In the genomic region with DNA sequence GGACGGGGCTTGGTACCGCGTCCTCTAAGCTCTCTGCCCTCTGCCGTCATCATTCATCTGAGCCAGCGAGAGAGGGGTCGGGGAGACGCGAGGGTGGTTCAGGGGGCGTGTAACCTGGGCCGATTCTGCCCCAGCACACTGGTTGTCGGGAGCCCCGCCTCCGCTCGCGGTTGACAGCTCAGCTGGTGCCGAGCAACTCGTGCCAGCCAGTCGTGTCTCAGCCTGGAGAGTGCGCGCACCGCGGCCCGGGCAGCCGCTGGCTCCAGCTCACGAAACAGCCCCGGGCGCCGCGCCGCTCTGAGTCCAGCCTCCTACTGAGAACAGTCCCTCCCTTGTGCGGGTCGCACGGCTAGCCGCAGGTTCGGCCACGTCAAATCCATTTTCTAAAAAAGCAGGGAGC, we compare ENCODE assay signal across 8 cellular contexts. TPM values are rescaled to one million over a fixed set of nuclear protein-coding genes. Genes with fewer than 3 reads are reported as not detected.
A peak's percentile ranks its signal among the peaks of the same experiment; 100 is the strongest.
DNase-seq lines count a peak whose midpoint lies in the region; ATAC-seq, FAIRE-seq and TF ChIP-seq lines count a peak whose summit lies in the region.
"Not testable (repeated sequence)": the region's sequence is repeated elsewhere in the genome, so short reads cannot be mapped to it uniquely, and the experiment has no call there.

A gene (plus strand): TSS at position 209 of the 400 bp plus-strand sequence. CDS start 347 bp downstream, outside the sequence.

- H3K4me1 ChIP-seq in SK-N-SH (ENCODE audit: control insufficient read depth in 1 of 2, insufficient read depth in 2 of 2, low read depth in 1 of 2, low read length in 1 of 2); astrocyte (ENCODE audit: insufficient read depth, low read length); thymus (ENCODE audit: control insufficient read depth, insufficient read depth, low read length): not testable (repeated sequence)

- not testable (repeated sequence) for H3K4me3 ChIP-seq in SK-N-SH (ENCODE audit: low read depth in 2 of 2, low read length in 1 of 2); astrocyte (ENCODE audit: insufficient read depth, low read depth, low read length); thymus (ENCODE audit: low read length)

- H3K9me2 ChIP-seq in SK-N-SH, result not testable (repeated sequence)

- not testable (repeated sequence) for TF ChIP-seq RAD21 in SK-N-SH (IDR thresholded peaks at IDR 0.05; ENCODE audit: low read length)

- not testable (repeated sequence) for H3K27ac ChIP-seq in SK-N-SH (ENCODE audit: low read depth in 2 of 2, low read length in 1 of 2); astrocyte (ENCODE audit: low read depth, low read length); thymus (ENCODE audit: low read depth)

- peak within 1 kb of the TSS; percentile 58 for H3K4me3 Mint-ChIP-seq in activated CD8-positive, alpha-beta memory T cell treated with anti-CD3 and anti-CD28 coated beads, Interleukin-2, amount 10 ng/mL, durations not matched to agents 7 days and 5 days
- peak within 1 kb of the TSS; percentile 73 for H3K4me3 Mint-ChIP-seq in astrocyte (ENCODE audit: unreplicated experiment)
- peak within 1 kb of the TSS; percentile 71 for H3K4me3 Mint-ChIP-seq in glutamatergic neuron (ENCODE audit: unreplicated experiment)
- H3K4me3 Mint-ChIP-seq in naive B cell, result peak within 1 kb of the TSS in 6 of 8 donors; percentile 69 to 88 (median 80)

- H3K9me3 Mint-ChIP-seq in activated CD8-positive, alpha-beta memory T cell treated with anti-CD3 and anti-CD28 coated beads, Interleukin-2, amount 10 ng/mL, durations not matched to agents 7 days and 5 days (ENCODE audit: low read depth); astrocyte (ENCODE audit: unreplicated experiment); glutamatergic neuron (ENCODE audit: unreplicated experiment); naive B cell: not testable (repeated sequence)

- H3K79me2 ChIP-seq in SK-N-SH (ENCODE audit: insufficient read depth); astrocyte (ENCODE audit: insufficient read depth, low read length): not testable (repeated sequence)

- not testable (repeated sequence) for H2AFZ ChIP-seq in SK-N-SH (ENCODE audit: low read depth); astrocyte (ENCODE audit: low read depth, low read length)

- DNase-seq in SK-N-SH; astrocyte (ENCODE audit: low read depth); naive B cell: not testable (repeated sequence)
- peak; percentile 56 for DNase-seq in activated CD8-positive, alpha-beta memory T cell treated with anti-CD3 and anti-CD28 coated beads, Interleukin-2, amount 10 ng/mL, durations not matched to agents 7 days and 5 days
- peak; percentile 17 for DNase-seq in glutamatergic neuron
- DNase-seq in stimulated activated CD4-positive, alpha-beta T cell treated with anti-CD3 and anti-CD28 coated beads, Interleukin-1b, Interleukin-23, amount 100 ng/mL, for 4 hours (ENCODE audit: low read depth in 2 of 2), result peak; percentile 6 to 46

- H3K27ac Mint-ChIP-seq in activated CD8-positive, alpha-beta memory T cell treated with anti-CD3 and anti-CD28 coated beads, Interleukin-2, amount 10 ng/mL, durations not matched to agents 7 days and 5 days; astrocyte (ENCODE audit: unreplicated experiment); glutamatergic neuron (ENCODE audit: unreplicated experiment): not testable (repeated sequence)
- H3K27ac Mint-ChIP-seq in naive B cell, result peak within 1 kb of the TSS in 1 of 6 donors; percentile 94

- whole genome bisulfite sequencing in SK-N-SH (ENCODE audit: low lambda C conversion rate), result no CpG with 5 or more reads among the region's 36 CpGs
- WGBS in thymus, result under 1% methylated on average over 13 of the region's 36 CpGs

- not testable (repeated sequence) for H3K4me1 Mint-ChIP-seq in activated CD8-positive, alpha-beta memory T cell treated with anti-CD3 and anti-CD28 coated beads, Interleukin-2, amount 10 ng/mL, durations not matched to agents 7 days and 5 days; astrocyte (ENCODE audit: low read depth, unreplicated experiment); glutamatergic neuron (ENCODE audit: low read depth, unreplicated experiment); naive B cell

- H3K27me3 Mint-ChIP-seq in activated CD8-positive, alpha-beta memory T cell treated with anti-CD3 and anti-CD28 coated beads, Interleukin-2, amount 10 ng/mL, durations not matched to agents 7 days and 5 days; astrocyte (ENCODE audit: low read depth, unreplicated experiment); glutamatergic neuron (ENCODE audit: unreplicated experiment); naive B cell: not testable (repeated sequence)

- not testable (repeated sequence) for H3K36me3 ChIP-seq in SK-N-SH (replicated peaks in 1 of 2; ENCODE audit: control insufficient read depth in 1 of 2, insufficient read depth in 2 of 2, low read length in 1 of 2); astrocyte (ENCODE audit: insufficient read depth, low read length); thymus (ENCODE audit: control insufficient read depth, insufficient read depth)

- not testable (repeated sequence) for H3K4me2 ChIP-seq in SK-N-SH; astrocyte (ENCODE audit: low read length)

- H4K20me1 ChIP-seq in SK-N-SH (ENCODE audit: insufficient read depth); astrocyte (ENCODE audit: insufficient read depth, low read length): not testable (repeated sequence)

- not testable (repeated sequence) for FAIRE-seq in astrocyte (lab: Jason Lieb, UNC)

- H3K27me3 ChIP-seq in SK-N-SH (ENCODE audit: insufficient read depth); astrocyte (ENCODE audit: insufficient read depth, low read length); thymus (ENCODE audit: control insufficient read depth, insufficient read depth): not testable (repeated sequence)

- CTCF ChIA-PET in SK-N-SH (lab: Yijun Ruan, JAX); activated CD8-positive, alpha-beta memory T cell treated with anti-CD3 and anti-CD28 coated beads, Interleukin-2, amount 10 ng/mL, durations not matched to agents 7 days and 5 days (lab: Charles Lee): not testable (repeated sequence)

- ATAC-seq in GM18867 (IDR thresholded peaks at IDR 0.05; ENCODE audit: unreplicated experiment) (peak; percentile 56), naive B cell (ENCODE audit: low read depth in 2 of 2) (peak; percentile 97 to 98)
- ATAC-seq in activated CD8-positive, alpha-beta memory T cell treated with anti-CD3 and anti-CD28 coated beads, Interleukin-2, amount 10 ng/mL, durations not matched to agents 7 days and 5 days, result peak; percentile 96

- not testable (repeated sequence) for H3F3A ChIP-seq in SK-N-SH (replicated peaks; ENCODE audit: insufficient read depth)

- not testable (repeated sequence) for TF ChIP-seq CTCF in SK-N-SH (IDR thresholded peaks at IDR 0.05); astrocyte (IDR thresholded peaks at IDR 0.05; ENCODE audit: insufficient read depth, low read depth, low read length); glutamatergic neuron (IDR thresholded peaks at IDR 0.05; ENCODE audit: partially characterized antibody, unreplicated experiment)

- H3K9me3 ChIP-seq in SK-N-SH; astrocyte (ENCODE audit: insufficient read depth, low read depth, low read length); thymus (ENCODE audit: control insufficient read depth): not testable (repeated sequence)

- POLR2A ChIA-PET in SK-N-SH (lab: Yijun Ruan, JAX), result not testable (repeated sequence)

- not testable (repeated sequence) for TF ChIP-seq EP300 in SK-N-SH (IDR thresholded peaks at IDR 0.05; ENCODE audit: borderline replicate concordance in 1 of 2, low read depth in 1 of 2, low read length in 1 of 2)

- H3K9ac ChIP-seq in SK-N-SH; astrocyte (ENCODE audit: low read length): not testable (repeated sequence)

- H3K36me3 Mint-ChIP-seq in activated CD8-positive, alpha-beta memory T cell treated with anti-CD3 and anti-CD28 coated beads, Interleukin-2, amount 10 ng/mL, durations not matched to agents 7 days and 5 days; astrocyte (ENCODE audit: low read depth, unreplicated experiment); glutamatergic neuron (ENCODE audit: unreplicated experiment); naive B cell: not testable (repeated sequence)

RNA-seq across cellular contexts. Expression of the gene that starts here (rescaled TPM):
- polyA plus RNA-seq in SK-N-SH (2012; rRNA removed), result 28.7 and 36.4 TPM in 2 replicates
- 22.6 and 24.9 TPM in 2 replicates for polyA plus RNA-seq in SK-N-SH (2012; cell fraction: cytosol; rRNA removed)
- polyA plus RNA-seq in SK-N-SH (2012; cell fraction: nucleus; rRNA removed), result 79.0 and 109 TPM in 2 replicates
- total RNA-seq in activated CD8-positive, alpha-beta memory T cell treated with anti-CD3 and anti-CD28 coated beads, Interleukin-2, amount 10 ng/mL, durations not matched to agents 7 days and 5 days, result 10 to 100 TPM; 25.9 to 40.8 TPM
- 41.6 and 45.2 TPM in 2 replicates for total RNA-seq in astrocyte
- 163 TPM for total RNA-seq in glutamatergic neuron (ENCODE audit: unreplicated experiment)
- 10 to 100 TPM; 13.4 to 52.6 (median 35.6) TPM for polyA plus RNA-seq in naive B cell (ENCODE audit: low read depth in 6 of 6)
- 15.7 TPM for polyA plus RNA-seq in thymus
